Comparison of ENCODE assay signal across 8 cellular contexts in genomic region chr15:75200765-75201608, GRCh38. TPM values are rescaled to one million over a fixed set of nuclear protein-coding genes. Genes with fewer than 3 reads are reported as not detected.
DNase-seq lines count a peak whose midpoint lies in the region; ATAC-seq and TF ChIP-seq lines count a peak whose summit lies in the region.

No MANE protein-coding gene starts in this region.

- peak overlapping the region; percentile 91 for H3K27ac ChIP-seq in CD4-positive, CD25-positive, alpha-beta regulatory T cell (ENCODE audit: insufficient read depth, low read length, poor library complexity, severe bottlenecking)
- peak overlapping the region; percentile 99 for H3K27ac ChIP-seq in lower lobe of right lung

- no peak for ATAC-seq in CD4-positive, CD25-positive, alpha-beta regulatory T cell (ENCODE audit: low read depth in 2 of 2)
- ATAC-seq in T-helper 17 cell (no peak), lower lobe of right lung (peak; percentile 23 to 44), HG02610 (IDR thresholded peaks at IDR 0.05; ENCODE audit: unreplicated experiment) (no peak)
- no peak for ATAC-seq in central memory CD8-positive, alpha-beta T cell (replicated peaks; ENCODE audit: extremely low read depth, poor library complexity, severe bottlenecking)

- intact Hi-C loops in lower lobe of right lung (cut with DNase I): no loop called here

- peak overlapping the region; percentile 89 for H3K4me3 ChIP-seq in CD4-positive, CD25-positive, alpha-beta regulatory T cell (ENCODE audit: low read depth, low read length)
- H3K4me3 ChIP-seq in lower lobe of right lung: peak overlapping the region; percentile 98

- no peaks in the 10 kb centered on the region for H3K36me3 Mint-ChIP-seq in CD4-positive, CD25-positive, alpha-beta regulatory T cell
- no peaks in the 10 kb centered on the region for H3K36me3 Mint-ChIP-seq in T-helper 17 cell (ENCODE audit: low read depth)
- peaks cover 9% of the 10 kb centered on the region for H3K36me3 Mint-ChIP-seq in central memory CD8-positive, alpha-beta T cell (ENCODE audit: insufficient read depth)

- peaks cover 42% of the 10 kb centered on the region for H3K4me1 ChIP-seq in CD4-positive, CD25-positive, alpha-beta regulatory T cell (ENCODE audit: control insufficient read depth, insufficient read depth, low read length, poor library complexity, severe bottlenecking)
- H3K4me1 ChIP-seq in lower lobe of right lung: peaks cover 54% of the 10 kb centered on the region

- H3K4me3 Mint-ChIP-seq in CD4-positive, CD25-positive, alpha-beta regulatory T cell: peak overlapping the region; percentile 94 to 98 (median 96)
- H3K4me3 Mint-ChIP-seq in T-helper 17 cell: peak overlapping the region; percentile 91
- H3K4me3 Mint-ChIP-seq in central memory CD8-positive, alpha-beta T cell: peak overlapping the region; percentile 83

- peak overlapping the region; percentile 80 to 93 (median 93) for H3K27ac Mint-ChIP-seq in CD4-positive, CD25-positive, alpha-beta regulatory T cell
- peak overlapping the region; percentile 60 for H3K27ac Mint-ChIP-seq in T-helper 17 cell
- H3K27ac Mint-ChIP-seq in central memory CD8-positive, alpha-beta T cell (ENCODE audit: low read depth): peak overlapping the region; percentile 83

- H3K4me1 Mint-ChIP-seq in CD4-positive, CD25-positive, alpha-beta regulatory T cell: peaks cover 10 to 45% (median 33%) of the 10 kb centered on the region in 4 donors
- peaks cover 28% of the 10 kb centered on the region for H3K4me1 Mint-ChIP-seq in T-helper 17 cell
- H3K4me1 Mint-ChIP-seq in central memory CD8-positive, alpha-beta T cell: peaks cover 35% of the 10 kb centered on the region

- TF ChIP-seq CTCF in lower lobe of right lung (IDR thresholded peaks at IDR 0.05): no peak

- peaks cover 5% of the 10 kb centered on the region for H3K27me3 Mint-ChIP-seq in CD4-positive, CD25-positive, alpha-beta regulatory T cell
- H3K27me3 Mint-ChIP-seq in T-helper 17 cell: peaks cover 4% of the 10 kb centered on the region
- H3K27me3 Mint-ChIP-seq in central memory CD8-positive, alpha-beta T cell: no peaks in the 10 kb centered on the region

- H3K36me3 ChIP-seq in CD4-positive, CD25-positive, alpha-beta regulatory T cell (ENCODE audit: control insufficient read depth, insufficient read depth, low read length): no peaks in the 10 kb centered on the region
- peaks cover 2% of the 10 kb centered on the region for H3K36me3 ChIP-seq in lower lobe of right lung

- H3K9me3 ChIP-seq in CD4-positive, CD25-positive, alpha-beta regulatory T cell (ENCODE audit: control insufficient read depth in 2 of 2, low read length in 2 of 2): no peaks in the 10 kb centered on the region
- H3K9me3 ChIP-seq in T-helper 17 cell (ENCODE audit: control insufficient read depth, low read length, poor library complexity, severe bottlenecking): no peaks in the 10 kb centered on the region
- no peaks in the 10 kb centered on the region for H3K9me3 ChIP-seq in lower lobe of right lung

- H3K27me3 ChIP-seq in CD4-positive, CD25-positive, alpha-beta regulatory T cell (ENCODE audit: control insufficient read depth, insufficient read depth, low read length): no peaks in the 10 kb centered on the region
- H3K27me3 ChIP-seq in lower lobe of right lung (ENCODE audit: low read depth): no peaks in the 10 kb centered on the region

- peaks cover 0 to 1% (median 0%) of the 10 kb centered on the region in 7 donors for H3K9me3 Mint-ChIP-seq in CD4-positive, CD25-positive, alpha-beta regulatory T cell
- H3K9me3 Mint-ChIP-seq in central memory CD8-positive, alpha-beta T cell: no peaks in the 10 kb centered on the region

- DNase-seq in CD4-positive, CD25-positive, alpha-beta regulatory T cell: peak; percentile 16 to 75 (median 30)
- peak; percentile 90 for DNase-seq in HPDE6-E6E7 (ENCODE audit: extremely low spot score)
- DNase-seq in T-helper 17 cell: peak in 1 of 3 donors; percentile 26
- no peak for DNase-seq in central memory CD8-positive, alpha-beta T cell (ENCODE audit: low spot score in 2 of 2)
- peak; percentile 83 for DNase-seq in lower lobe of right lung
- DNase-seq in stimulated activated naive CD4-positive, alpha-beta T cell treated with Interleukin-2 at 50 U/mL for 16 hours (lab: John Stamatoyannopoulos, UW): peak; percentile 30
- no peak for DNase-seq in hippocampal formation (lab: John Stamatoyannopoulos, UW)

RNA-seq across cellular contexts. Expression of gene C15orf39, which starts 0.7 kb away (rescaled TPM):
- 19.5 TPM for total RNA-seq in CD4-positive, CD25-positive, alpha-beta regulatory T cell
- 1 to 10 TPM; 1.2 to 2.3 (median 1.8) TPM for polyA plus RNA-seq in CD4-positive, CD25-positive, alpha-beta regulatory T cell
- 10 to 100 TPM; 30.7 to 45.6 TPM for total RNA-seq in T-helper 17 cell
- 36.3 TPM for total RNA-seq in lower lobe of right lung

RNA-seq across cellular contexts. Expression of gene GOLGA6C, which starts 57.1 kb away (rescaled TPM):
- not detected for total RNA-seq in CD4-positive, CD25-positive, alpha-beta regulatory T cell
- not detected for polyA plus RNA-seq in CD4-positive, CD25-positive, alpha-beta regulatory T cell
- total RNA-seq in T-helper 17 cell (not detected), lower lobe of right lung (not detected)

Comparison
In these comparisons a context has a peak if more than half of its experiments do, and no peak if none do; other contexts are left out.
1. ATAC-seq: peak in lower lobe of right lung (2 of 2); none in CD4-positive, CD25-positive, alpha-beta regulatory T cell (0 of 2), T-helper 17 cell (single experiment), central memory CD8-positive, alpha-beta T cell (single experiment) and HG02610 (single experiment).
2. DNase-seq: peak in CD4-positive, CD25-positive, alpha-beta regulatory T cell (3 of 3), HPDE6-E6E7 (single experiment), lower lobe of right lung (single experiment) and stimulated activated naive CD4-positive, alpha-beta T cell treated with Interleukin-2 at 50 U/mL for 16 hours (single experiment); none in central memory CD8-positive, alpha-beta T cell (0 of 2) and hippocampal formation (0 of 2).
3. Peak in every context shown above with its lines, with median percentiles within 50 percentile points of each other: H3K27ac Mint-ChIP-seq and H3K4me3 Mint-ChIP-seq.